ENCODE assay signal across 15 cellular contexts in genomic region chr18:41681138-41681881, GRCh38.
"Had no signal": no experiment of that assay in that cellular context is flagged by ENCODE, and none has a peak within 500 bp of the region (broad histone marks: within the 10 kb centered on the region; RNA-seq: fewer than 3 reads in every experiment).

No MANE protein-coding gene starts in this region.

- DNase-seq: activated CD4-positive, alpha-beta T cell treated with anti-CD3 and anti-CD28 coated beads, Interleukin-2, amount 10 ng/mL, durations not matched to agents 7 days and 5 days; activated CD4-positive, CD25-positive, alpha-beta regulatory T cell; activated naive CD4-positive, alpha-beta T cell treated with anti-CD3 and anti-CD28 coated beads, Interleukin-2, amount 10 ng/mL, durations not matched to agents 7 days and 5 days; activated T-cell treated with anti-CD3 and anti-CD28 coated beads for 4 hours; amniotic stem cell; endodermal cell; gastrocnemius medialis; left ventricle myocardium superior; stimulated activated CD4-positive, alpha-beta T cell treated with anti-CD3 and anti-CD28 coated beads, Interleukin-15, amount 100 ng/mL, for 24 hours; stimulated activated CD4-positive, alpha-beta T cell treated with anti-CD3 and anti-CD28 coated beads, Interleukin-4, amount 100 ng/mL, for 24 hours; stimulated activated naive CD8-positive, alpha-beta T cell treated with anti-CD3 and anti-CD28 coated beads, Interleukin-15, amount 100 ng/mL, for 72 hours; T-helper 2 cell had no signal

- H3K27ac Mint-ChIP-seq: activated CD4-positive, alpha-beta T cell treated with anti-CD3 and anti-CD28 coated beads, Interleukin-2, amount 10 ng/mL, durations not matched to agents 7 days and 5 days; activated naive CD4-positive, alpha-beta T cell treated with anti-CD3 and anti-CD28 coated beads, Interleukin-2, amount 10 ng/mL, durations not matched to agents 7 days and 5 days; activated T-helper 17 cell treated with anti-CD3 and anti-CD28 coated beads, Interleukin-2, amount 50 U/mL, for 72 hours; endodermal cell had no signal

- H3K27me3 Mint-ChIP-seq: activated CD4-positive, alpha-beta T cell treated with anti-CD3 and anti-CD28 coated beads, Interleukin-2, amount 10 ng/mL, durations not matched to agents 7 days and 5 days; activated naive CD4-positive, alpha-beta T cell treated with anti-CD3 and anti-CD28 coated beads, Interleukin-2, amount 10 ng/mL, durations not matched to agents 7 days and 5 days; activated T-helper 17 cell treated with anti-CD3 and anti-CD28 coated beads, Interleukin-2, amount 50 U/mL, for 72 hours; stimulated activated naive CD8-positive, alpha-beta T cell treated with anti-CD3 and anti-CD28 coated beads, Interleukin-15, amount 100 ng/mL, for 72 hours had no signal

- H3K4me3 Mint-ChIP-seq: activated CD4-positive, alpha-beta T cell treated with anti-CD3 and anti-CD28 coated beads, Interleukin-2, amount 10 ng/mL, durations not matched to agents 7 days and 5 days; activated naive CD4-positive, alpha-beta T cell treated with anti-CD3 and anti-CD28 coated beads, Interleukin-2, amount 10 ng/mL, durations not matched to agents 7 days and 5 days; activated T-helper 17 cell treated with anti-CD3 and anti-CD28 coated beads, Interleukin-2, amount 50 U/mL, for 72 hours; endodermal cell; stimulated activated naive CD8-positive, alpha-beta T cell treated with anti-CD3 and anti-CD28 coated beads, Interleukin-15, amount 100 ng/mL, for 72 hours had no signal

- H3K4me3 ChIP-seq: gastrocnemius medialis had no signal

- ATAC-seq: activated T-helper 17 cell treated with anti-CD3 and anti-CD28 coated beads, Interleukin-2, amount 50 U/mL, for 72 hours; gastrocnemius medialis; left ventricle myocardium superior; stimulated activated naive CD8-positive, alpha-beta T cell treated with anti-CD3 and anti-CD28 coated beads, Interleukin-15, amount 100 ng/mL, for 72 hours had no signal

- H3K36me3 ChIP-seq: gastrocnemius medialis had no signal

- H3K4me1 Mint-ChIP-seq: activated CD4-positive, alpha-beta T cell treated with anti-CD3 and anti-CD28 coated beads, Interleukin-2, amount 10 ng/mL, durations not matched to agents 7 days and 5 days; activated naive CD4-positive, alpha-beta T cell treated with anti-CD3 and anti-CD28 coated beads, Interleukin-2, amount 10 ng/mL, durations not matched to agents 7 days and 5 days; activated T-helper 17 cell treated with anti-CD3 and anti-CD28 coated beads, Interleukin-2, amount 50 U/mL, for 72 hours; endodermal cell; stimulated activated naive CD8-positive, alpha-beta T cell treated with anti-CD3 and anti-CD28 coated beads, Interleukin-15, amount 100 ng/mL, for 72 hours had no signal

- H3K4me1 ChIP-seq: gastrocnemius medialis had no signal

- H3K36me3 Mint-ChIP-seq: activated naive CD4-positive, alpha-beta T cell treated with anti-CD3 and anti-CD28 coated beads, Interleukin-2, amount 10 ng/mL, durations not matched to agents 7 days and 5 days had no signal

- H3K27me3 ChIP-seq: gastrocnemius medialis had no signal

- H3K9me3 Mint-ChIP-seq: activated CD4-positive, alpha-beta T cell treated with anti-CD3 and anti-CD28 coated beads, Interleukin-2, amount 10 ng/mL, durations not matched to agents 7 days and 5 days; activated T-helper 17 cell treated with anti-CD3 and anti-CD28 coated beads, Interleukin-2, amount 50 U/mL, for 72 hours; endodermal cell had no signal

- H3K9me3 ChIP-seq: gastrocnemius medialis had no signal

- FAIRE-seq: keratinocyte, TTC549 had no signal

- H3K27ac ChIP-seq: gastrocnemius medialis had no signal
